ENCODE assay signal across 28 cellular contexts in genomic region chr2:113046465-113046864, GRCh38.
"Had no signal": no experiment of that assay in that cellular context is flagged by ENCODE, and none has a peak within 500 bp of the region (broad histone marks: within the 10 kb centered on the region; RNA-seq: fewer than 3 reads in every experiment).

No MANE protein-coding gene starts in this region.

- H3K36me3 ChIP-seq: ascending aorta, cardiac muscle cell, WERI-Rb-1 had no signal

- H3K9me3 ChIP-seq: ascending aorta had no signal

- H3K27ac ChIP-seq: ascending aorta, cardiac muscle cell, WERI-Rb-1 had no signal

- H3K4me1 ChIP-seq: ascending aorta had no signal

- DNase-seq: activated CD4-positive, alpha-beta memory T cell treated with anti-CD3 and anti-CD28 coated beads, Interleukin-2, amount 10 ng/mL, durations not matched to agents 7 days and 5 days; activated CD4-positive, alpha-beta T cell treated with anti-CD3 and anti-CD28 coated beads for 1 hour; activated CD4-positive, alpha-beta T cell treated with anti-CD3 and anti-CD28 coated beads for 36 hours; activated CD4-positive, alpha-beta T cell treated with anti-CD3 and anti-CD28 coated beads for 48 hours; activated CD4-positive, alpha-beta T cell treated with anti-CD3 and anti-CD28 coated beads, Interleukin-2, amount 10 ng/mL, durations not matched to agents 7 days and 5 days; activated CD4-positive, alpha-beta T cell treated with anti-CD3 and anti-CD28 coated beads, Interleukin-2, amount 50 U/mL, for 48 hours; activated CD4-positive, CD25-positive, alpha-beta regulatory T cell; activated CD8-positive, alpha-beta memory T cell treated with anti-CD3 and anti-CD28 coated beads for 24 hours; activated CD8-positive, alpha-beta memory T cell treated with anti-CD3 and anti-CD28 coated beads, Interleukin-2, amount 10 ng/mL, durations not matched to agents 7 days and 5 days; activated CD8-positive, alpha-beta memory T cell treated with anti-CD3 and anti-CD28 coated beads, Interleukin-2, amount 50 U/mL, for 48 hours; activated CD8-positive, alpha-beta T cell treated with anti-CD3 and anti-CD28 coated beads, Interleukin-2, amount 10 ng/mL, durations not matched to agents 7 days and 5 days; activated effector memory CD4-positive, alpha-beta T cell treated with Interleukin-2 at 50 U/mL for 16 hours; activated gamma-delta T cell; activated naive CD4-positive, alpha-beta T cell treated with anti-CD3 and anti-CD28 coated beads, Interleukin-2, amount 10 ng/mL, durations not matched to agents 7 days and 5 days; activated naive CD4-positive, alpha-beta T cell treated with Interleukin-2 at 50 U/mL for 16 hours; activated naive CD8-positive, alpha-beta T cell treated with anti-CD3 and anti-CD28 coated beads, Interleukin-2, amount 10 ng/mL, durations not matched to agents 7 days and 5 days; activated naive CD8-positive, alpha-beta T cell treated with anti-CD3 and anti-CD28 coated beads, Interleukin-2, amount 50 U/mL, for 24 hours; activated T-cell treated with anti-CD3 and anti-CD28 coated beads, Interleukin-2, amount 50 U/mL, for 24 hours; activated T-cell treated with anti-CD3 and anti-CD28 coated beads, Interleukin-2, amount 50 U/mL, for 48 hours; amygdala; anterior cingulate cortex; caudate nucleus; cerebellar nuclear complex; T-helper 2 cell; T-helper 9 cell; WERI-Rb-1 had no signal

- H3K4me3 ChIP-seq: ascending aorta, cardiac muscle cell had no signal
